In the genomic region with DNA sequence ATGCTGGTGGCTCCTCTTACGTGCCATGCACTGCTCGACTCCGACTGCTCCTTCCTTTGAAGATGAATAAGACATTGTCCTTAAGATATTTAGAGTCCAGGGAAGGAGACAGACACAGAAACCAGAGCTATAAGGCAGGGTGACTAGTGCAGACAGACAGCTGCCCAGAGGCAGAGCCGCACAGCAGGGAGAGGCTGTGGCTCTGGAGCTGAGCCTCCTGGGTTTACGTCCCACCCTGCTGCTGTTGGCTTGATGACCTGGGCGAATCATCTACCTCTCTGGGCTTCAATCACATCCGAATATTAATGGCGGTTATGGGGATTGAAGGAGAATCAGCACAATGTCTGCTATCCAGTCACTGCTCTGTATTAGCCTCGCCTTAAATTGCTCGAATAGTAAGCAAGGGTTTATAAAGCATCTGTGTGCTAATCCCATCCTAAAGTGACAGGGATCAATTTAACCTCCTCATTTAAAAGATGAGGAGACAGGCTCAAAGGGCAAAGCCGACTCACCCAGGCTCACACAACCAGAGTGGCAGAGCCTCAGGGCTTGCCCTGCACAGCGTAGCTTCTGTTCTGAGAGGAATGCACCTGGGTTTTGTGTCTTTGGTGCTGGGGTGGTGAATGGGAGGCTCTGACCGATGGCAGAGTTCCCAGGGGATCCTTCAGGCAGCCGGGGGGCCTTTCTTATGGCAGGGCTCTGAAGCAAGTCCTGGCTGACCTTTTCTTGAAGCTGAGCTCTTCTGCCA, we compare ENCODE assay signal across 14 cellular contexts.
"Had no signal": no experiment of that assay in that cellular context is flagged by ENCODE, and none has a peak within 500 bp of the region (broad histone marks: within the 10 kb centered on the region; RNA-seq: fewer than 3 reads in every experiment).

No MANE protein-coding gene starts in this region.

- H3K27me3 ChIP-seq: brain microvascular endothelial cell had no signal

- ATAC-seq: activated T-helper 17 cell treated with anti-CD3 and anti-CD28 coated beads, Interleukin-2, amount 50 U/mL, for 72 hours; sciatic nerve; stimulated activated memory B cell treated with anti-CD40 and anti-IgM and Interleukin-4, amounts not matched to agents 10 μg/mL and 1 μg/mL and 100 μg/mL, for 72 hours had no signal

- H3K36me3 ChIP-seq: brain microvascular endothelial cell had no signal

- H3K27ac ChIP-seq: brain microvascular endothelial cell had no signal

- DNase-seq: activated B cell treated with CpG ODN at 0.5 μM for 24 hours; activated CD4-positive, alpha-beta memory T cell treated with anti-CD3 and anti-CD28 coated beads, Interleukin-2, amount 10 ng/mL, durations not matched to agents 7 days and 5 days; activated CD4-positive, alpha-beta T cell treated with anti-CD3 and anti-CD28 coated beads for 48 hours; activated naive CD4-positive, alpha-beta T cell treated with Interleukin-2 at 50 U/mL for 16 hours; activated T-cell treated with anti-CD3 and anti-CD28 coated beads, Interleukin-2, amount 50 U/mL, for 1 hour; brain microvascular endothelial cell; central memory CD4-positive, alpha-beta T cell; head of caudate nucleus; immature natural killer cell; mesendoderm; stimulated activated CD4-positive, alpha-beta T cell treated with anti-CD3 and anti-CD28 coated beads, Interleukin-4, amount 100 ng/mL, for 4 hours had no signal
